In the genomic region with DNA sequence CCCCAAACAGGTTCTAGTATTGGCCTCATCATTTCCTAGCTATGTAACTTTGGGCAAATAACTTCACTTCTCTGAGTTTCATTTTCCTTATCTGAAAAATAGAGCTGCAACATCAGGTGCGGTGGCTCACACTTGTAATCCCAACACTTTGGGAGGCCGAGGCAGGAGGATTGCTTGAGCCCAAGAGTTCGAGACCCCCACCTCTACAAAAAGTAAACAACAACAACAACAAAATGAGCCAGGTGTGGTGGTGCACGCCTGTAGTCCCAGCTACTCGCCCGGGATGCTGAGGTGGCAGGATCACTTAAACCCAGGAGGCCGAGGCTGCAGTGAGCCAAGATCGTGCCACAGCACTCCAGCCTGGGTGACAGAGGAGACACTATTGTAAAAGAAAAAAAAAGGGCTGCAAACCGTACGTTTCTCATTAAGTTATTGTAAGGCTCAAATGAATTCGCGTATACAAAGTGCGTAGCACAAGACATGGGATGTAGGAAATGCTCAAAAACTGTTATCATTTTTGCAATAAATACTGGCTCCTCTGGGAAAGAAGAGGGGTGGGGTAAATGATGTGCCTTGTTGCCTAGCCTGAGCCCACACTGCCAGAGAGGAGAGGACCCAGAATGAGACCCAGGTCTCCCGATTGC, we compare ENCODE assay signal across 7 cellular contexts. TPM values are rescaled to one million over a fixed set of nuclear protein-coding genes. Genes with fewer than 3 reads are reported as not detected.
DNase-seq lines count a peak whose midpoint lies in the region.

No MANE protein-coding gene starts in this region.

- no peaks in the 10 kb centered on the region for H3K27me3 ChIP-seq in HUES48 (ENCODE audit: control insufficient read depth, insufficient read depth, low read length)
- no peaks in the 10 kb centered on the region for H3K27me3 ChIP-seq in stomach smooth muscle (ENCODE audit: control insufficient read depth in 1 of 2, insufficient read depth in 2 of 2, low read length in 2 of 2)

- H3K9me3 ChIP-seq in HUES48 (ENCODE audit: control insufficient read depth, insufficient read depth, low read length) (no peaks in the 10 kb centered on the region), stomach smooth muscle (ENCODE audit: control insufficient read depth in 2 of 2, low read length in 2 of 2) (no peaks in the 10 kb centered on the region)

- H3K27ac ChIP-seq in HUES48 (ENCODE audit: low read depth, low read length): no peak overlapping the region
- H3K27ac ChIP-seq in stomach smooth muscle (ENCODE audit: low read length): peak overlapping the region; percentile 49

- H3K4me3 ChIP-seq in HUES48 (ENCODE audit: low read depth, low read length) (peak overlapping the region; percentile 94), stomach smooth muscle (ENCODE audit: low read length in 2 of 2) (peak overlapping the region; percentile 82 to 92)

- intact Hi-C loops in activated T-helper 2 cell treated with anti-CD3 and anti-CD28 coated beads, Interferon-gamma antibody, Interleukin-2, Interleukin-4, amounts not matched to agents 10 μg/mL and 5 μg/mL and 100 μg/mL, durations not matched to agents 14 hours and 24 hours and 36 hours (cut with micrococcal nuclease): loop anchor here (5.0 kb wide), 1 partner anchor 50 kb away; a partner anchor contains a TSS

- H3K36me3 ChIP-seq in HUES48 (ENCODE audit: control insufficient read depth, insufficient read depth, low read length): peaks cover 2% of the 10 kb centered on the region; the same call in 1 of the 2 replicates
- peaks cover 0 to 2% of the 10 kb centered on the region in 2 donors for H3K36me3 ChIP-seq in stomach smooth muscle (ENCODE audit: control insufficient read depth in 2 of 2, insufficient read depth in 2 of 2, low read length in 2 of 2)

- DNase-seq in activated T-helper 2 cell treated with anti-CD3 and anti-CD28 coated beads, Interferon-gamma antibody, Interleukin-2, Interleukin-4, amounts not matched to agents 10 μg/mL and 5 μg/mL and 100 μg/mL, durations not matched to agents 14 hours and 24 hours and 36 hours (ENCODE audit: low spot score): no peak
- DNase-seq in immature natural killer cell (no peak), hepatic stellate cell (ENCODE audit: low spot score) (no peak), pons (ENCODE audit: low spot score) (no peak), foreskin melanocyte (no peak)

- peak overlapping the region; percentile 89 for H3K4me3 Mint-ChIP-seq in activated T-helper 2 cell treated with anti-CD3 and anti-CD28 coated beads, Interferon-gamma antibody, Interleukin-2, Interleukin-4, amounts not matched to agents 10 μg/mL and 5 μg/mL and 100 μg/mL, durations not matched to agents 14 hours and 24 hours and 36 hours (ENCODE audit: low read depth)
- H3K4me3 Mint-ChIP-seq in immature natural killer cell: peak overlapping the region; percentile 91 to 98 (median 93)

- peaks cover 42% of the 10 kb centered on the region for H3K4me1 Mint-ChIP-seq in activated T-helper 2 cell treated with anti-CD3 and anti-CD28 coated beads, Interferon-gamma antibody, Interleukin-2, Interleukin-4, amounts not matched to agents 10 μg/mL and 5 μg/mL and 100 μg/mL, durations not matched to agents 14 hours and 24 hours and 36 hours (ENCODE audit: low read depth)
- H3K4me1 Mint-ChIP-seq in immature natural killer cell: peaks cover 32 to 38% of the 10 kb centered on the region in 2 donors

- peak overlapping the region; percentile 49 for H3K27ac Mint-ChIP-seq in activated T-helper 2 cell treated with anti-CD3 and anti-CD28 coated beads, Interferon-gamma antibody, Interleukin-2, Interleukin-4, amounts not matched to agents 10 μg/mL and 5 μg/mL and 100 μg/mL, durations not matched to agents 14 hours and 24 hours and 36 hours
- peak overlapping the region; percentile 68 to 99 (median 97) for H3K27ac Mint-ChIP-seq in immature natural killer cell

- no peaks in the 10 kb centered on the region for H3K27me3 Mint-ChIP-seq in activated T-helper 2 cell treated with anti-CD3 and anti-CD28 coated beads, Interferon-gamma antibody, Interleukin-2, Interleukin-4, amounts not matched to agents 10 μg/mL and 5 μg/mL and 100 μg/mL, durations not matched to agents 14 hours and 24 hours and 36 hours (ENCODE audit: low read depth)
- H3K27me3 Mint-ChIP-seq in immature natural killer cell (ENCODE audit: low read depth in 3 of 3): peaks cover 1 to 4% (median 3%) of the 10 kb centered on the region in 3 donors

- 0 out of 2 replicates have a peak, but pooled peaks cover 2% of the 10 kb centered on the region for H3K4me1 ChIP-seq in HUES48 (ENCODE audit: control insufficient read depth, insufficient read depth, low read length)
- H3K4me1 ChIP-seq in stomach smooth muscle (ENCODE audit: control insufficient read depth, insufficient read depth, low read length): peaks cover 27% of the 10 kb centered on the region

- H3K36me3 Mint-ChIP-seq in activated T-helper 2 cell treated with anti-CD3 and anti-CD28 coated beads, Interferon-gamma antibody, Interleukin-2, Interleukin-4, amounts not matched to agents 10 μg/mL and 5 μg/mL and 100 μg/mL, durations not matched to agents 14 hours and 24 hours and 36 hours (ENCODE audit: low read depth): peaks cover 31% of the 10 kb centered on the region
- peaks cover 1 to 6% (median 4%) of the 10 kb centered on the region in 3 donors for H3K36me3 Mint-ChIP-seq in immature natural killer cell

- 0 out of 2 replicates have a peak overlapping the region, but pooled peaks have one; percentile 69 for H3K9ac ChIP-seq in HUES48 (ENCODE audit: low read depth, low read length)
- H3K9ac ChIP-seq in stomach smooth muscle (ENCODE audit: low read length in 2 of 2): peak overlapping the region; percentile 57 to 81

- H3K9me3 Mint-ChIP-seq in activated T-helper 2 cell treated with anti-CD3 and anti-CD28 coated beads, Interferon-gamma antibody, Interleukin-2, Interleukin-4, amounts not matched to agents 10 μg/mL and 5 μg/mL and 100 μg/mL, durations not matched to agents 14 hours and 24 hours and 36 hours: no peaks in the 10 kb centered on the region
- no peaks in the 10 kb centered on the region for H3K9me3 Mint-ChIP-seq in immature natural killer cell

RNA-seq across cellular contexts. Expression of a gene that starts 0.9 kb away (rescaled TPM):
- total RNA-seq in activated T-helper 2 cell treated with anti-CD3 and anti-CD28 coated beads, Interferon-gamma antibody, Interleukin-2, Interleukin-4, amounts not matched to agents 10 μg/mL and 5 μg/mL and 100 μg/mL, durations not matched to agents 14 hours and 24 hours and 36 hours: 24.8 and 25.2 TPM in 2 replicates
- 10 to 100 TPM in 2 of 3 donors, 1 to 10 TPM in 1; 9.8 to 17.7 (median 13.6) TPM for polyA plus RNA-seq in immature natural killer cell

RNA-seq across cellular contexts. Expression of a gene that starts 48.2 kb away (rescaled TPM):
- total RNA-seq in activated T-helper 2 cell treated with anti-CD3 and anti-CD28 coated beads, Interferon-gamma antibody, Interleukin-2, Interleukin-4, amounts not matched to agents 10 μg/mL and 5 μg/mL and 100 μg/mL, durations not matched to agents 14 hours and 24 hours and 36 hours: 53.3 and 59.9 TPM in 2 replicates
- 10 to 100 TPM; 39.8 to 62.9 (median 40.8) TPM for polyA plus RNA-seq in immature natural killer cell

RNA-seq across cellular contexts. Expression of a gene that starts 51.3 kb away (rescaled TPM):
- total RNA-seq in activated T-helper 2 cell treated with anti-CD3 and anti-CD28 coated beads, Interferon-gamma antibody, Interleukin-2, Interleukin-4, amounts not matched to agents 10 μg/mL and 5 μg/mL and 100 μg/mL, durations not matched to agents 14 hours and 24 hours and 36 hours: 71.1 and 72.3 TPM in 2 replicates
- polyA plus RNA-seq in immature natural killer cell: 10 to 100 TPM; 54.6 to 100.0 (median 68.7) TPM
